20 cellular contexts compared by ENCODE assay signal in genomic region chr16:81590714-81591537, GRCh38.
DNase-seq lines count a peak whose midpoint lies in the region; FAIRE-seq and TF ChIP-seq lines count a peak whose summit lies in the region.
"Had no signal": no experiment of that assay in that cellular context is flagged by ENCODE, and none has a peak within 500 bp of the region (broad histone marks: within the 10 kb centered on the region; RNA-seq: fewer than 3 reads in every experiment).

No MANE protein-coding gene starts in this region.

- H3K9me3 ChIP-seq in HEK293 (ENCODE audit: control insufficient read depth, insufficient read depth, low read depth, low read length): no peaks in the 10 kb centered on the region
- no peaks in the 10 kb centered on the region for H3K9me3 ChIP-seq in kidney (ENCODE audit: control insufficient read depth in 1 of 2, low read length in 2 of 2)
- H3K9me3 ChIP-seq: BLaER1 treated with 17β-estradiol and CSF1 and Interleukin-3, amounts not matched to agents 10 nM and 100 nM; upper lobe of right lung had no signal

- TF ChIP-seq CTCF in HEK293 (tag by site-specific recombination; IDR thresholded peaks at IDR 0.05) (no peak), kidney (IDR thresholded peaks at IDR 0.05; ENCODE audit: borderline replicate concordance, extremely low read depth, insufficient read depth) (no peak)

- no peak overlapping the region for H3K9ac ChIP-seq in kidney (ENCODE audit: low read length in 2 of 2)
- H3K9ac ChIP-seq: BLaER1 treated with 17β-estradiol and CSF1 and Interleukin-3, amounts not matched to agents 10 nM and 100 nM had no signal

- H3K27ac ChIP-seq in HEK293 (ENCODE audit: extremely low read depth, low read depth, low read length) (no peak overlapping the region), kidney (ENCODE audit: low read depth in 2 of 2, low read length in 2 of 2) (no peak overlapping the region)
- H3K27ac ChIP-seq: 22Rv1; BLaER1 treated with 17β-estradiol and CSF1 and Interleukin-3, amounts not matched to agents 10 nM and 100 nM; upper lobe of right lung had no signal

- FAIRE-seq in kidney (lab: Jason Lieb, UNC) (no peak), H54 (lab: Jason Lieb, UNC) (no peak)
- FAIRE-seq: islet of Langerhans had no signal

- no peak overlapping the region for H3K4me3 ChIP-seq in HEK293 (ENCODE audit: low read depth, low read length)
- H3K4me3 ChIP-seq in kidney (ENCODE audit: low read length in 2 of 2): no peak overlapping the region
- H3K4me3 ChIP-seq: BLaER1 treated with 17β-estradiol and CSF1 and Interleukin-3, amounts not matched to agents 10 nM and 100 nM; upper lobe of right lung had no signal

- DNase-seq in DMS 273 (lab: John Stamatoyannopoulos, UW; ENCODE audit: unreplicated experiment) (peak; percentile 59), DMS 273 treated with DMSO at 0.1 percent for 48 hours (lab: John Stamatoyannopoulos, UW) (no peak), NCI-H69 (lab: John Stamatoyannopoulos, UW) (peak; percentile 48), kidney (peak; percentile 1), H54 (ENCODE audit: insufficient read length, low spot score) (no peak), NOMO-1 treated with dmso at 0.1 percent for 144 hours (lab: John Stamatoyannopoulos, UW; ENCODE audit: unreplicated experiment) (no peak)
- DNase-seq in stimulated activated CD4-positive, alpha-beta T cell treated with anti-CD3 and anti-CD28 coated beads, Interleukin-2, amount 100 ng/mL, for 24 hours: no peak
- DNase-seq: effector CD8-positive, alpha-beta T cell; HCEC 1CT; head of caudate nucleus; Kasumi-1; mesenchymal stem cell; NCI-H146; NCI-H82; stimulated activated CD4-positive, alpha-beta T cell treated with anti-CD3 and anti-CD28 coated beads, Interleukin-15, amount 100 ng/mL, for 24 hours; upper lobe of right lung had no signal

- CTCF ChIA-PET in HEK293 (lab: Yijun Ruan, JAX): no interaction called here

- TF ChIP-seq POLR2A in H54 (IDR thresholded peaks at IDR 0.05; ENCODE audit: low read depth, low read length): no peak

- no peaks in the 10 kb centered on the region for H3K36me3 ChIP-seq in HEK293 (ENCODE audit: control insufficient read depth in 2 of 2, insufficient read depth in 1 of 2, low read length in 2 of 2)
- no peaks in the 10 kb centered on the region for H3K36me3 ChIP-seq in kidney (ENCODE audit: control insufficient read depth in 1 of 2, insufficient read depth in 2 of 2, low read length in 2 of 2)
- H3K36me3 ChIP-seq: upper lobe of right lung had no signal

- intact Hi-C loops in kidney (cut with DNase I): no loop called here

- POLR2A ChIA-PET in HEK293 (lab: Yijun Ruan, JAX): no interaction called here

- H3K4me1 ChIP-seq in HEK293 (ENCODE audit: control insufficient read depth, insufficient read depth, low read length): peaks cover 3% of the 10 kb centered on the region; the same call in 1 of the 2 replicates
- peaks cover 6 to 13% of the 10 kb centered on the region in 2 donors for H3K4me1 ChIP-seq in kidney (ENCODE audit: control insufficient read depth in 1 of 2, insufficient read depth in 1 of 2, low read depth in 1 of 2, low read length in 2 of 2)
- H3K4me1 ChIP-seq: upper lobe of right lung had no signal

TF ChIP-seq in HEK293, 187 proteins besides CTCF, POLR2A, EP300 and RAD21:
- TF ChIP-seq SCRT2 (tag by site-specific recombination; IDR thresholded peaks at IDR 0.05): no peak
- peak; percentile 89 for TF ChIP-seq ZNF366 (tag by site-specific recombination; conservative IDR thresholded peaks at IDR 0.05)

Comparison
In these comparisons a context has a peak if more than half of its experiments do, and no peak if none do; other contexts are left out.
1. DNase-seq: peak in DMS 273 (single experiment), NCI-H69 (single experiment) and kidney (single experiment); none in DMS 273 treated with DMSO at 0.1 percent for 48 hours (single experiment), stimulated activated CD4-positive, alpha-beta T cell treated with anti-CD3 and anti-CD28 coated beads, Interleukin-2, amount 100 ng/mL, for 24 hours (0 of 2), H54 (single experiment) and NOMO-1 treated with dmso at 0.1 percent for 144 hours (single experiment).